ENCODE assay signal across 1 cellular context in the genomic region with DNA sequence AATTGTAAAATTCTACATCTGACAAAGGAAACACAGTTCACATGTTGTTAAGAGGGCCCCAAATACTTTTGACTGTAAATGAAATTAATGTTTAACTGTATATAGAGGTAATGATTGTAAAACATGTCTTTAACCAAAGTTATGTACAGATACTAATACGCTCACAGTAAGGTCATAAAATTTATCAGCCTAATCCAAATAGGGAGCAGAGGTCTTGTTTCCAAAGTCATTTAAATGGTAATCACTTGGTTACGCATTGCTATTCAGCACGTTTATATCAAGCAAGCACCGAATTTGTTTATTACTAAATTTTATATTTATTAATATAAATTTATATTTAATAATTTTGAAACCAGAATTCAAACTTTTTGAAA.
TF ChIP-seq lines count a peak whose summit lies in the region.

No MANE protein-coding gene starts in this region.

TF ChIP-seq in SK-N-SH, 30 proteins besides CTCF, POLR2A, EP300 and RAD21 (continued from another document):
- TF ChIP-seq POLR2AphosphoS5 (IDR thresholded peaks at IDR 0.05; ENCODE audit: low read depth, low read length) = no peak
- no peak for TF ChIP-seq RXRA (IDR thresholded peaks at IDR 0.05; ENCODE audit: borderline replicate concordance, low read depth)
- no peak for TF ChIP-seq MXI1 (IDR thresholded peaks at IDR 0.05; ENCODE audit: low read depth, low read length)
- no peak for TF ChIP-seq SMC3 (IDR thresholded peaks at IDR 0.05; ENCODE audit: low read depth, low read length)
- TF ChIP-seq EZH2phosphoT487 (IDR thresholded peaks at IDR 0.05; ENCODE audit: borderline replicate concordance, low read depth) = no peak
TF ChIP-seq in SK-N-SH: peak in this region for 0.
